ENCODE assay signal across 25 cellular contexts in the genomic region with DNA sequence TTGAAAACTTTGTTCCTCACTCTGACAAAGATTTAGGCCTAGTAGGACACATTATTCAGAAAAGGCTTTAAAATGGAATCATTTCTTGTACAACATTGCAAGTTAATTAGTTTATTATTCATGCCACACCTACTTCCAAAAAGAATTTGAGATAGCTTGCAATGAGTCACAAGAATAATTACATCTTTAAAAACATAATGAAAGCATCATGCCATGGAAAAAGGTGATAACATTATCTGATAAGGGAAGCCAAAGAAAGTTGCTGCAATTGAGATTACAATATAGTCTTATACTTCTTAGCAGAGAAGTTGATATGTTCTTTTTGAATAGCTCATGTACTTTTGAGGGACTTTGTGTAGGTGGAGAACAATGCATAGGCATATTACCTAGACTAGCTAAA.
DNase-seq lines count a peak whose midpoint lies in the region; ATAC-seq, FAIRE-seq and TF ChIP-seq lines count a peak whose summit lies in the region.
"Had no signal": no experiment of that assay in that cellular context is flagged by ENCODE, and none has a peak within 500 bp of the region (broad histone marks: within the 10 kb centered on the region; RNA-seq: fewer than 3 reads in every experiment).

No MANE protein-coding gene starts in this region.

- no peaks in the 10 kb centered on the region for H4K20me1 ChIP-seq in astrocyte (ENCODE audit: insufficient read depth, low read length)

- ATAC-seq in Right ventricle myocardium superior (ENCODE audit: poor library complexity): no peak
- ATAC-seq: HCT116 had no signal

- H3K27me3 Mint-ChIP-seq in astrocyte (ENCODE audit: low read depth, unreplicated experiment): no peaks in the 10 kb centered on the region

- no peak overlapping the region for H2AK5ac ChIP-seq in mesendoderm (ENCODE audit: low read length)

- H3K36me3 Mint-ChIP-seq in astrocyte (ENCODE audit: low read depth, unreplicated experiment): no peaks in the 10 kb centered on the region
- H3K36me3 Mint-ChIP-seq: CD4-positive, CD25-positive, alpha-beta regulatory T cell; CD8-positive, alpha-beta memory T cell had no signal

- H3K23ac ChIP-seq in mesendoderm (ENCODE audit: low read length): no peak overlapping the region

- no peak overlapping the region for H2BK5ac ChIP-seq in mesendoderm (ENCODE audit: low read length)

- H4K8ac ChIP-seq in mesendoderm (ENCODE audit: low read depth, low read length): no peak overlapping the region

- H3K4ac ChIP-seq in mesendoderm (ENCODE audit: low read depth, low read length): no peak overlapping the region

- no peak overlapping the region for H2BK120ac ChIP-seq in mesendoderm (ENCODE audit: low read depth, low read length)

- no peak overlapping the region for H3K56ac ChIP-seq in mesendoderm (ENCODE audit: low read length)

- H3K18ac ChIP-seq in mesendoderm (ENCODE audit: low read length): no peak overlapping the region

- no peak overlapping the region for H4K5ac ChIP-seq in mesendoderm (ENCODE audit: low read length)

- H3K36me3 ChIP-seq in astrocyte (ENCODE audit: insufficient read depth, low read length): no peaks in the 10 kb centered on the region
- H3K36me3 ChIP-seq in mesendoderm (ENCODE audit: control insufficient read depth, insufficient read depth, low read length): no peaks in the 10 kb centered on the region
- no peaks in the 10 kb centered on the region for H3K36me3 ChIP-seq in small intestine (ENCODE audit: control insufficient read depth in 2 of 2, insufficient read depth in 2 of 2, low read length in 2 of 2)
- H3K36me3 ChIP-seq: BE2C had no signal

- no peak overlapping the region for H3K27ac Mint-ChIP-seq in astrocyte (ENCODE audit: unreplicated experiment)
- H3K27ac Mint-ChIP-seq: CD4-positive, CD25-positive, alpha-beta regulatory T cell; CD8-positive, alpha-beta memory T cell; HFFc6 had no signal

- in situ Hi-C loops in KBM-7 (cut with MboI; ENCODE audit: low pct_unique_long_range_greater_than_20kb, low sequenced_read_pairs): no loop called here

- H2BK15ac ChIP-seq in mesendoderm (replicated peaks; ENCODE audit: low read depth): no peak overlapping the region

- no peak for TF ChIP-seq CTCF in astrocyte (IDR thresholded peaks at IDR 0.05; ENCODE audit: insufficient read depth, low read depth, low read length)

- DNase-seq in astrocyte (ENCODE audit: low read depth): peak; percentile 52
- peak; percentile 3 for DNase-seq in mesendoderm
- DNase-seq in small intestine: peak; percentile 76
- DNase-seq in KBM-7: no peak
- no peak for DNase-seq in Right ventricle myocardium superior
- no peak for DNase-seq in NCI-H2227 (lab: John Stamatoyannopoulos, UW; ENCODE audit: unreplicated experiment)
- DNase-seq: ACHN; BE2C; C1 segment of cervical spinal cord; CD4-positive, CD25-positive, alpha-beta regulatory T cell; CD8-positive, alpha-beta memory T cell; COR-L47; DMS 273 treated with DMSO at 0.1 percent for 48 hours; DMS53; DND-41; EL; GOT3; H7; HFFc6; IMR-90 had no signal

- no peak for FAIRE-seq in astrocyte (lab: Jason Lieb, UNC)
- FAIRE-seq in small intestine (lab: Jason Lieb, UNC): peak; percentile 23
- FAIRE-seq: A204.1, GM12891, GM18507, HTR-8/SVneo had no signal

- H3K4me3 Mint-ChIP-seq in astrocyte (ENCODE audit: unreplicated experiment): no peak overlapping the region
- H3K4me3 Mint-ChIP-seq: CD4-positive, CD25-positive, alpha-beta regulatory T cell; CD8-positive, alpha-beta memory T cell; HFFc6 had no signal

- H3K79me2 ChIP-seq in astrocyte (ENCODE audit: insufficient read depth, low read length) (no peaks in the 10 kb centered on the region), mesendoderm (ENCODE audit: control insufficient read depth, insufficient read depth, low read length) (no peaks in the 10 kb centered on the region)

- H3K27ac ChIP-seq in astrocyte (ENCODE audit: low read depth, low read length) (no peak overlapping the region), mesendoderm (ENCODE audit: low read depth, low read length) (no peak overlapping the region), small intestine (ENCODE audit: low read depth in 1 of 2, low read length in 1 of 2) (no peak overlapping the region)

- H3K4me3 ChIP-seq in astrocyte (ENCODE audit: insufficient read depth, low read depth, low read length): no peak overlapping the region
- H3K4me3 ChIP-seq in mesendoderm (ENCODE audit: low read length): no peak overlapping the region
- no peak overlapping the region for H3K4me3 ChIP-seq in small intestine (ENCODE audit: low read depth in 1 of 2, low read length in 2 of 2)

- H3K9me3 Mint-ChIP-seq in astrocyte (ENCODE audit: unreplicated experiment): no peaks in the 10 kb centered on the region
- H3K9me3 Mint-ChIP-seq: HFFc6 had no signal

- H3K9ac ChIP-seq in astrocyte (ENCODE audit: low read length) (no peak overlapping the region), mesendoderm (ENCODE audit: low read length) (no peak overlapping the region)

- intact Hi-C loops in Right ventricle myocardium superior (cut with DNase I): no loop called here

- H3K9me3 ChIP-seq in astrocyte (ENCODE audit: insufficient read depth, low read depth, low read length) (no peaks in the 10 kb centered on the region), small intestine (ENCODE audit: control insufficient read depth, low read depth) (no peaks in the 10 kb centered on the region)
- H3K9me3 ChIP-seq: BE2C had no signal

- no peaks in the 10 kb centered on the region for H3K79me1 ChIP-seq in mesendoderm (ENCODE audit: low read length)

- H3K27me3 ChIP-seq in astrocyte (ENCODE audit: insufficient read depth, low read length) (no peaks in the 10 kb centered on the region), mesendoderm (ENCODE audit: insufficient read depth, low read length, poor library complexity) (no peaks in the 10 kb centered on the region), small intestine (ENCODE audit: control insufficient read depth in 2 of 2, insufficient read depth in 2 of 2, low read length in 2 of 2) (no peaks in the 10 kb centered on the region)
- H3K27me3 ChIP-seq: BE2C had no signal

- no peaks in the 10 kb centered on the region for H3K4me1 Mint-ChIP-seq in astrocyte (ENCODE audit: low read depth, unreplicated experiment)
- H3K4me1 Mint-ChIP-seq: CD4-positive, CD25-positive, alpha-beta regulatory T cell; CD8-positive, alpha-beta memory T cell had no signal

- H3K4me2 ChIP-seq in astrocyte (ENCODE audit: low read length) (no peak overlapping the region), mesendoderm (ENCODE audit: low read length) (no peak overlapping the region)

- H3K4me1 ChIP-seq in astrocyte (ENCODE audit: insufficient read depth, low read length) (no peaks in the 10 kb centered on the region), mesendoderm (ENCODE audit: control insufficient read depth, low read depth, low read length) (no peaks in the 10 kb centered on the region), small intestine (ENCODE audit: control insufficient read depth in 2 of 2, insufficient read depth in 1 of 2, low read depth in 1 of 2, low read length in 1 of 2) (no peaks in the 10 kb centered on the region)
- H3K4me1 ChIP-seq: BE2C had no signal

- H2AFZ ChIP-seq in astrocyte (ENCODE audit: low read depth, low read length): no peak overlapping the region

Comparison
In these comparisons a context has a peak if more than half of its experiments do, and no peak if none do; other contexts are left out.
1. DNase-seq: peak in astrocyte (single experiment), mesendoderm (single experiment) and small intestine (single experiment); none in KBM-7 (single experiment), Right ventricle myocardium superior (single experiment) and NCI-H2227 (single experiment).